Comparison of ENCODE assay signal across 8 cellular contexts in genomic region chr3:50675179-50676030, GRCh38. TPM values are rescaled to one million over a fixed set of nuclear protein-coding genes. Genes with fewer than 3 reads are reported as not detected.
A peak's percentile ranks its signal among the peaks of the same experiment; 100 is the strongest.
DNase-seq lines count a peak whose midpoint lies in the region; ATAC-seq and TF ChIP-seq lines count a peak whose summit lies in the region.

No MANE protein-coding gene starts in this region.

- peaks cover 20% of the 10 kb centered on the region for H3K27me3 Mint-ChIP-seq in neural progenitor cell (ENCODE audit: insufficient read depth, low read depth)

- DNase-seq in NCI-H2171 (lab: John Stamatoyannopoulos, UW) (peak; percentile 47), esophagus muscularis mucosa (ENCODE audit: extremely low spot score) (peak; percentile 31), neural progenitor cell (ENCODE audit: low spot score) (peak; percentile 85), superior temporal gyrus (ENCODE audit: extremely low spot score) (peak; percentile 75), LoVo (ENCODE audit: low spot score) (no peak)
- DNase-seq in activated T-cell treated with anti-CD3 and anti-CD28 coated beads, Interleukin-2, amount 50 U/mL, for 1 hour = peak; percentile 63

- peaks cover 3% of the 10 kb centered on the region for H3K36me3 Mint-ChIP-seq in neural progenitor cell

- no peak for TF ChIP-seq EP300 in esophagus muscularis mucosa (IDR thresholded peaks at IDR 0.05)

- H3K4me3 Mint-ChIP-seq in neural progenitor cell = peak overlapping the region; percentile 90

- ATAC-seq in GM18498 (IDR thresholded peaks at IDR 0.05; ENCODE audit: unreplicated experiment) (peak; percentile 40), GM18907 (IDR thresholded peaks at IDR 0.05; ENCODE audit: unreplicated experiment) (no peak)

- H3K27me3 ChIP-seq in esophagus muscularis mucosa (peaks cover 0 to 33% (median 1%) of the 10 kb centered on the region in 4 donors), neural progenitor cell (peaks cover 27% of the 10 kb centered on the region)

- TF ChIP-seq CTCF in esophagus muscularis mucosa (IDR thresholded peaks at IDR 0.05) (peak; percentile 46 to 71 (median 60)), neural progenitor cell (IDR thresholded peaks at IDR 0.05) (peak; percentile 75)

- H3K9me3 Mint-ChIP-seq in neural progenitor cell = no peaks in the 10 kb centered on the region

- H3K79me2 ChIP-seq in neural progenitor cell (ENCODE audit: low read depth) = peaks cover 49% of the 10 kb centered on the region

- peak overlapping the region; percentile 94 for H3K4me2 ChIP-seq in neural progenitor cell

- H3K27ac Mint-ChIP-seq in neural progenitor cell = no peak overlapping the region

- H3K36me3 ChIP-seq in esophagus muscularis mucosa (no peaks in the 10 kb centered on the region), neural progenitor cell (no peaks in the 10 kb centered on the region)

- H3K4me1 ChIP-seq in esophagus muscularis mucosa (peaks cover 0 to 38% (median 23%) of the 10 kb centered on the region in 4 donors), neural progenitor cell (peaks cover 29% of the 10 kb centered on the region)

- peak overlapping the region; percentile 30 for H2AFZ ChIP-seq in neural progenitor cell (replicated peaks)

- H3K9ac ChIP-seq in neural progenitor cell = peak overlapping the region; percentile 17

- H3K27ac ChIP-seq in esophagus muscularis mucosa (replicated peaks in 1 of 4) (peak overlapping the region; percentile 62 to 76 (median 66)), neural progenitor cell (no peak overlapping the region)

- intact Hi-C loops in esophagus muscularis mucosa (cut with DNase I) = loop anchor here (10.0 kb wide), 1 partner anchor 699 kb away; no protein-coding TSS in a partner anchor

- WGBS in esophagus muscularis mucosa = 8% methylated on average over 12 of the region's 65 CpGs

- H3K4me3 ChIP-seq in esophagus muscularis mucosa (peak overlapping the region; percentile 63 to 86 (median 68)), neural progenitor cell (peak overlapping the region; percentile 64)

- H3K9me3 ChIP-seq in esophagus muscularis mucosa = no peaks in the 10 kb centered on the region
- no peaks in the 10 kb centered on the region for H3K9me3 ChIP-seq in neural progenitor cell (ENCODE audit: low read depth)

- H4K20me1 ChIP-seq in neural progenitor cell (ENCODE audit: low read depth) = peaks cover 7% of the 10 kb centered on the region

- H3K4me1 Mint-ChIP-seq in neural progenitor cell = peaks cover 11% of the 10 kb centered on the region

- TF ChIP-seq POLR2A in esophagus muscularis mucosa (IDR thresholded peaks at IDR 0.05; ENCODE audit: low read depth) = no peak

- H3F3A ChIP-seq in neural progenitor cell (ENCODE audit: low read depth) = peaks cover 19% of the 10 kb centered on the region

RNA-seq across cellular contexts. Expression of gene DOCK3, which starts 0.7 kb away (rescaled TPM):
- total RNA-seq in esophagus muscularis mucosa (10 to 100 TPM in 1 of 4 donors, 1 to 10 TPM in 3; 5.4 to 10.6 (median 7.2) TPM), neural progenitor cell (ENCODE audit: low replicate concordance) (10.7 and 11.1 TPM in 2 replicates)

RNA-seq across cellular contexts. Expression of gene MAPKAPK3, which starts 58.5 kb away (rescaled TPM):
- 10 to 100 TPM; 20.8 to 31.3 (median 27.2) TPM for total RNA-seq in esophagus muscularis mucosa
- 47.7 and 77.5 TPM in 2 replicates for total RNA-seq in neural progenitor cell (ENCODE audit: low replicate concordance)
